In genomic region chr2:138523013-138523672, GRCh38 we compare ENCODE assay signal across 8 cellular contexts. TPM values are rescaled to one million over a fixed set of nuclear protein-coding genes. Genes with fewer than 3 reads are reported as not detected.
DNase-seq lines count a peak whose midpoint lies in the region; ATAC-seq lines count a peak whose summit lies in the region.
"Not testable (repeated sequence)": the region's sequence is repeated elsewhere in the genome, so short reads cannot be mapped to it uniquely, and the experiment has no call there.

No MANE protein-coding gene starts in this region.

- not testable (repeated sequence) for H3K27me3 ChIP-seq in trophoblast cell (ENCODE audit: insufficient read depth, low read length)

- H3K4me2 ChIP-seq in trophoblast cell (ENCODE audit: low read length) = not testable (repeated sequence)

- not testable (repeated sequence) for H2AFZ ChIP-seq in trophoblast cell (ENCODE audit: insufficient read depth, low read length, poor library complexity)

- not testable (repeated sequence) for H2AK5ac ChIP-seq in trophoblast cell (ENCODE audit: low read length)

- H4K91ac ChIP-seq in trophoblast cell (ENCODE audit: low read depth, low read length) = peak overlapping the region; percentile 14

- not testable (repeated sequence) for H3K4me3 Mint-ChIP-seq in activated CD4-positive, alpha-beta T cell treated with anti-CD3 and anti-CD28 coated beads, Interleukin-2, amount 10 ng/mL, durations not matched to agents 24 days and 14 days

- H3K36me3 Mint-ChIP-seq in activated CD4-positive, alpha-beta T cell treated with anti-CD3 and anti-CD28 coated beads, Interleukin-2, amount 10 ng/mL, durations not matched to agents 24 days and 14 days (ENCODE audit: low read depth) = peaks cover 28% of the 10 kb centered on the region

- H2BK12ac ChIP-seq in trophoblast cell (ENCODE audit: low read length) = not testable (repeated sequence)

- not testable (repeated sequence) for H3K14ac ChIP-seq in trophoblast cell (ENCODE audit: low read length)

- peak; percentile 24 for ATAC-seq in GM18499 (IDR thresholded peaks at IDR 0.05; ENCODE audit: insufficient read depth, unreplicated experiment)
- peak; percentile 53 for ATAC-seq in GM19025 (IDR thresholded peaks at IDR 0.05; ENCODE audit: low read depth, unreplicated experiment)
- ATAC-seq in GM21390 (IDR thresholded peaks at IDR 0.05; ENCODE audit: unreplicated experiment) = peak; percentile 47
- ATAC-seq in HG02678 (IDR thresholded peaks at IDR 0.05; ENCODE audit: unreplicated experiment) = peak; percentile 34
- peak; percentile 46 for ATAC-seq in HG03064 (IDR thresholded peaks at IDR 0.05; ENCODE audit: low read depth, unreplicated experiment)
- ATAC-seq in HG03460 (IDR thresholded peaks at IDR 0.05; ENCODE audit: unreplicated experiment) = peak; percentile 44

- H3K9me3 ChIP-seq in trophoblast cell (ENCODE audit: insufficient read depth, low read depth, low read length) = not testable (repeated sequence)

- H4K8ac ChIP-seq in trophoblast cell (ENCODE audit: low read depth, low read length) = not testable (repeated sequence)

- not testable (repeated sequence) for H3K79me1 ChIP-seq in trophoblast cell (ENCODE audit: low read length)

- not testable (repeated sequence) for H2BK5ac ChIP-seq in trophoblast cell (ENCODE audit: low read depth, low read length, poor library complexity)

- not testable (repeated sequence) for H3K4me1 ChIP-seq in trophoblast cell (ENCODE audit: control insufficient read depth in 1 of 2, insufficient read depth in 2 of 2, low read length in 2 of 2)

- H2BK120ac ChIP-seq in trophoblast cell (ENCODE audit: insufficient read depth, low read length, poor library complexity) = not testable (repeated sequence)

- not testable (repeated sequence) for H3K9ac ChIP-seq in trophoblast cell (ENCODE audit: low read length)

- not testable (repeated sequence) for H3K27me3 Mint-ChIP-seq in activated CD4-positive, alpha-beta T cell treated with anti-CD3 and anti-CD28 coated beads, Interleukin-2, amount 10 ng/mL, durations not matched to agents 24 days and 14 days

- DNase-seq in activated CD4-positive, alpha-beta T cell treated with anti-CD3 and anti-CD28 coated beads, Interleukin-2, amount 10 ng/mL, durations not matched to agents 24 days and 14 days; trophoblast cell: not testable (repeated sequence)

- intact Hi-C loops in activated CD4-positive, alpha-beta T cell treated with anti-CD3 and anti-CD28 coated beads, Interleukin-2, amount 10 ng/mL, durations not matched to agents 24 days and 14 days (cut with micrococcal nuclease) = not testable (repeated sequence)

- not testable (repeated sequence) for H3K27ac ChIP-seq in trophoblast cell (ENCODE audit: low read depth, low read length)

- H3K18ac ChIP-seq in trophoblast cell (ENCODE audit: low read length) = not testable (repeated sequence)

- not testable (repeated sequence) for H4K12ac ChIP-seq in trophoblast cell (ENCODE audit: low read depth, low read length)

- no CpG with 5 or more reads among the region's 7 CpGs for WGBS in trophoblast cell (ENCODE audit: extremely low coverage, insufficient coverage, insufficient read length)

- H3K27ac Mint-ChIP-seq in activated CD4-positive, alpha-beta T cell treated with anti-CD3 and anti-CD28 coated beads, Interleukin-2, amount 10 ng/mL, durations not matched to agents 24 days and 14 days = peak overlapping the region; percentile 2

- H3K23ac ChIP-seq in trophoblast cell (ENCODE audit: low read length) = not testable (repeated sequence)

- H3K4ac ChIP-seq in trophoblast cell (ENCODE audit: low read depth, low read length) = peak overlapping the region; percentile 75

- H3K36me3 ChIP-seq in trophoblast cell (ENCODE audit: control insufficient read depth in 1 of 2, insufficient read depth in 2 of 2, low read length in 2 of 2) = not testable (repeated sequence)

- H3K4me3 ChIP-seq in trophoblast cell (ENCODE audit: low read depth, low read length) = not testable (repeated sequence)

- peaks cover 12% of the 10 kb centered on the region for H3K4me1 Mint-ChIP-seq in activated CD4-positive, alpha-beta T cell treated with anti-CD3 and anti-CD28 coated beads, Interleukin-2, amount 10 ng/mL, durations not matched to agents 24 days and 14 days

- not testable (repeated sequence) for H3K79me2 ChIP-seq in trophoblast cell (ENCODE audit: control insufficient read depth, insufficient read depth, low read length, poor library complexity)

- not testable (repeated sequence) for H3K9me3 Mint-ChIP-seq in activated CD4-positive, alpha-beta T cell treated with anti-CD3 and anti-CD28 coated beads, Interleukin-2, amount 10 ng/mL, durations not matched to agents 24 days and 14 days

RNA-seq across cellular contexts. Expression of gene SPOPL, which starts 21.6 kb away (rescaled TPM):
- total RNA-seq in activated CD4-positive, alpha-beta T cell treated with anti-CD3 and anti-CD28 coated beads, Interleukin-2, amount 10 ng/mL, durations not matched to agents 24 days and 14 days = 19.6 and 20.7 TPM in 2 replicates
- polyA plus RNA-seq in trophoblast cell (2013) = 21.4 and 22.5 TPM in 2 replicates
